Comparison of ENCODE assay signal across 17 cellular contexts in the genomic region with DNA sequence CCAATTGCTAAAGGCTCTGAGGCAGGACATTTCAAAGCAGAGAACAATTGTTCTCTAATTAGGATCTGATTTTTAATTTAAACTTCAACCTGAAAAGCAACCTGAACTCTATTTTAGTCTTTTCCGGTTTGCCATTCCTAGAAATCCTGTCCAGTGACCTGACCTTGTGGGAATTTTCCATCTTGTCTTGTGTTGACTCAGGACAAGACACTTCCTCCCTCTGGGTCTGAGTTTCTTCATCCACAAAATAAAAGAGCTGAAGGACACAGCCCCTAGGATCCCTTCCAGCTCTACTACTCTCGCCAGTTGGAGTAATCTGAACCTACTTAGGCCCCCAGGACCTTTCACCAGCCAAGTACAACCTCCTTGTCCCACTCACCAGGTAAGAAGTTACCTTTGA.
DNase-seq lines count a peak whose midpoint lies in the region; ATAC-seq and TF ChIP-seq lines count a peak whose summit lies in the region.
"Had no signal": no experiment of that assay in that cellular context is flagged by ENCODE, and none has a peak within 500 bp of the region (broad histone marks: within the 10 kb centered on the region; RNA-seq: fewer than 3 reads in every experiment).

No MANE protein-coding gene starts in this region.

- peaks cover 3% of the 10 kb centered on the region for H3F3A ChIP-seq in smooth muscle cell (ENCODE audit: low read depth)

- H2AFZ ChIP-seq in smooth muscle cell (ENCODE audit: low read depth), result peak overlapping the region; percentile 1

- DNase-seq in heart right ventricle (peak in 1 of 2 donors; percentile 19), Right ventricle myocardium inferior (ENCODE audit: missing footprints) (no peak), smooth muscle cell (lab: John Stamatoyannopoulos, UW; ENCODE audit: unreplicated experiment) (no peak), left colon (no peak), GF-D8 (lab: John Stamatoyannopoulos, UW) (no peak), BE2C (no peak)
- DNase-seq in effector memory CD8-positive, alpha-beta T cell, result no peak
- DNase-seq: aorta; colonic mucosa; NCI-H1105 treated with DMSO at 0.1 percent for 48 hours; NCI-H2227 treated with DMSO at 0.1 percent for 48 hours; NK-92 treated with Interleukin-12 subunit alpha and Interleukin-12 subunit beta, amount 100 ng/mL, for 24 hours; ovary; SHP77; stimulated activated naive CD8-positive, alpha-beta T cell treated with anti-CD3 and anti-CD28 coated beads, Interleukin-15, amount 100 ng/mL, for 72 hours had no signal

- no peak overlapping the region for H3K4me2 ChIP-seq in smooth muscle cell

- H3K9me3 ChIP-seq in heart right ventricle, result no peaks in the 10 kb centered on the region
- no peaks in the 10 kb centered on the region for H3K9me3 ChIP-seq in smooth muscle cell (replicated peaks; ENCODE audit: low read depth)
- no peaks in the 10 kb centered on the region for H3K9me3 ChIP-seq in BE2C
- H3K9me3 ChIP-seq: colonic mucosa, ovary had no signal

- peaks cover 0 to 23% (median 12%) of the 10 kb centered on the region in 9 donors for H3K4me1 ChIP-seq in heart right ventricle
- no peaks in the 10 kb centered on the region for H3K4me1 ChIP-seq in smooth muscle cell (ENCODE audit: low read depth)
- no peaks in the 10 kb centered on the region for H3K4me1 ChIP-seq in BE2C
- H3K4me1 ChIP-seq: colonic mucosa had no signal

- H3K79me2 ChIP-seq in smooth muscle cell (ENCODE audit: low read depth), result no peaks in the 10 kb centered on the region

- peak overlapping the region in 2 of 3 donors; percentile 19 to 91 for H3K27ac Mint-ChIP-seq in IgD-negative memory B cell
- peak overlapping the region; percentile 8 to 52 for H3K27ac Mint-ChIP-seq in effector memory CD8-positive, alpha-beta T cell

- H3K9ac ChIP-seq in smooth muscle cell (ENCODE audit: low read depth), result no peak overlapping the region

- TF ChIP-seq CTCF in heart right ventricle (IDR thresholded peaks at IDR 0.05), result no peak
- no peak for TF ChIP-seq CTCF in smooth muscle cell (IDR thresholded peaks at IDR 0.05; ENCODE audit: borderline replicate concordance, insufficient read depth, poor library complexity, severe bottlenecking)
- no peak for TF ChIP-seq CTCF in BE2C (IDR thresholded peaks at IDR 0.05; ENCODE audit: low read depth, low read length)

- H3K4me3 ChIP-seq in heart right ventricle (no peak overlapping the region), smooth muscle cell (no peak overlapping the region), BE2C (ENCODE audit: low read depth, low read length) (no peak overlapping the region)
- H3K4me3 ChIP-seq: colonic mucosa, K562, ovary had no signal

- H3K27ac ChIP-seq in heart right ventricle (peak overlapping the region in 5 of 10 donors; percentile 19 to 44 (median 28)), smooth muscle cell (ENCODE audit: low read depth) (no peak overlapping the region)
- H3K27ac ChIP-seq: colonic mucosa, ovary had no signal

- H3K27me3 Mint-ChIP-seq in IgD-negative memory B cell, result peaks cover 2% of the 10 kb centered on the region
- H3K27me3 Mint-ChIP-seq in effector memory CD8-positive, alpha-beta T cell, result peaks cover 0 to 5% of the 10 kb centered on the region in 2 donors
- H3K27me3 Mint-ChIP-seq: stimulated activated naive CD8-positive, alpha-beta T cell treated with anti-CD3 and anti-CD28 coated beads, Interleukin-15, amount 100 ng/mL, for 72 hours had no signal

- H3K4me3 Mint-ChIP-seq in IgD-negative memory B cell, result peak overlapping the region in 1 of 4 donors; percentile 55
- no peak overlapping the region for H3K4me3 Mint-ChIP-seq in effector memory CD8-positive, alpha-beta T cell
- H3K4me3 Mint-ChIP-seq: stimulated activated naive CD8-positive, alpha-beta T cell treated with anti-CD3 and anti-CD28 coated beads, Interleukin-15, amount 100 ng/mL, for 72 hours had no signal

- ATAC-seq in heart right ventricle, result peak in 6 of 8 donors; percentile 27 to 71 (median 48)
- no peak for ATAC-seq in Right ventricle myocardium inferior
- ATAC-seq in effector memory CD8-positive, alpha-beta T cell (replicated peaks), result no peak
- no peak for ATAC-seq in left colon

- H3K4me1 Mint-ChIP-seq in IgD-negative memory B cell, result peaks cover 5 to 24% (median 22%) of the 10 kb centered on the region in 3 donors
- peaks cover 12 to 21% of the 10 kb centered on the region in 2 donors for H3K4me1 Mint-ChIP-seq in effector memory CD8-positive, alpha-beta T cell (ENCODE audit: low read depth in 2 of 2)

- H3K27me3 ChIP-seq in heart right ventricle, result peaks cover 0 to 11% (median 0%) of the 10 kb centered on the region in 7 donors
- no peaks in the 10 kb centered on the region for H3K27me3 ChIP-seq in smooth muscle cell (ENCODE audit: low read depth)
- H3K27me3 ChIP-seq in BE2C, result peaks cover 9% of the 10 kb centered on the region
- H3K27me3 ChIP-seq: colonic mucosa, ovary had no signal

- H4K20me1 ChIP-seq in smooth muscle cell (ENCODE audit: low read depth), result no peaks in the 10 kb centered on the region

- H3K36me3 Mint-ChIP-seq in IgD-negative memory B cell, result peaks cover 2% of the 10 kb centered on the region
- H3K36me3 Mint-ChIP-seq in effector memory CD8-positive, alpha-beta T cell (ENCODE audit: insufficient read depth), result peaks cover 4% of the 10 kb centered on the region

- no peaks in the 10 kb centered on the region for H3K9me3 Mint-ChIP-seq in IgD-negative memory B cell
- H3K9me3 Mint-ChIP-seq in effector memory CD8-positive, alpha-beta T cell, result no peaks in the 10 kb centered on the region
- H3K9me3 Mint-ChIP-seq: stimulated activated naive CD8-positive, alpha-beta T cell treated with anti-CD3 and anti-CD28 coated beads, Interleukin-15, amount 100 ng/mL, for 72 hours had no signal

- no peaks in the 10 kb centered on the region for H3K36me3 ChIP-seq in heart right ventricle
- H3K36me3 ChIP-seq in smooth muscle cell (ENCODE audit: low read depth), result no peaks in the 10 kb centered on the region
- H3K36me3 ChIP-seq in BE2C, result no peaks in the 10 kb centered on the region
- H3K36me3 ChIP-seq: colonic mucosa, ovary had no signal

- WGBS in heart right ventricle, 2 donors, result 52 to 72% methylated on average over 2 of the region's 2 CpGs
- WGBS in smooth muscle cell (ENCODE audit: low lambda C conversion rate), result 70% methylated on average over 2 of the region's 2 CpGs

- intact Hi-C loops in heart right ventricle (cut with DNase I), result loop anchor here in 3 of 10 donors (1.0 to 10.0 kb wide), 4 partner anchors 61 to 1241 kb away; no protein-coding TSS in a partner anchor
- intact Hi-C loops in Right ventricle myocardium inferior (cut with DNase I), result no loop called here
- intact Hi-C loops in left colon (cut with DNase I, micrococcal nuclease), result loop anchor here in 1 of 2 donors (5.0 kb wide), 1 partner anchor 163 kb away; no protein-coding TSS in a partner anchor

Comparison
In these comparisons a context has a peak if more than half of its experiments do, and no peak if none do; other contexts are left out.
1. ATAC-seq: peak in heart right ventricle (6 of 8); none in Right ventricle myocardium inferior (single experiment), effector memory CD8-positive, alpha-beta T cell (single experiment) and left colon (single experiment).